18 cellular contexts compared by ENCODE assay signal in genomic region chr5:39449572-39449971, GRCh38. TPM values are rescaled to one million over a fixed set of nuclear protein-coding genes. Genes with fewer than 3 reads are reported as not detected.
DNase-seq lines count a peak whose midpoint lies in the region; ATAC-seq and TF ChIP-seq lines count a peak whose summit lies in the region.
"Had no signal": no experiment of that assay in that cellular context is flagged by ENCODE, and none has a peak within 500 bp of the region (broad histone marks: within the 10 kb centered on the region; RNA-seq: fewer than 3 reads in every experiment).

No MANE protein-coding gene starts in this region.

- no peak overlapping the region for H4K5ac ChIP-seq in IMR-90 (ENCODE audit: low read depth, low read length)

- no peak overlapping the region for H2BK5ac ChIP-seq in IMR-90 (ENCODE audit: low read depth, low read length, poor library complexity, severe bottlenecking)

- H2AFZ ChIP-seq in IMR-90 (replicated peaks; ENCODE audit: low read length, poor library complexity), result no peak overlapping the region
- H2AFZ ChIP-seq in hepatocyte, result no peak overlapping the region
- H2AFZ ChIP-seq: GM23248 had no signal

- 0 out of 2 replicates have a peak overlapping the region, but pooled peaks have one; percentile 4 for H2AK5ac ChIP-seq in IMR-90 (ENCODE audit: low read depth, low read length)

- H2AK9ac ChIP-seq in IMR-90 (replicated peaks; ENCODE audit: low read depth, low read length, poor library complexity), result no peak overlapping the region

- POLR2A ChIA-PET in IMR-90 (lab: Charles Lee; ENCODE audit: unreplicated experiment), result no interaction called here

- TF ChIP-seq CTCF in IMR-90 (conservative IDR thresholded peaks at IDR 0.05; ENCODE audit: low read depth, low read length), result no peak
- TF ChIP-seq CTCF in hepatocyte (IDR thresholded peaks at IDR 0.05; ENCODE audit: poor library complexity), result no peak
- TF ChIP-seq CTCF in progenitor cell of endocrine pancreas (IDR thresholded peaks at IDR 0.05; ENCODE audit: unreplicated experiment), result no peak

- no peak overlapping the region for H3K56ac ChIP-seq in IMR-90 (ENCODE audit: extremely low read depth, insufficient read depth, low read length)

- no peak overlapping the region for H3K4me3 Mint-ChIP-seq in progenitor cell of endocrine pancreas (ENCODE audit: low read depth)
- H3K4me3 Mint-ChIP-seq in activated naive CD4-positive, alpha-beta T cell treated with anti-CD3 and anti-CD28 coated beads, Interleukin-2, amount 10 ng/mL, durations not matched to agents 7 days and 5 days, result no peak overlapping the region
- H3K4me3 Mint-ChIP-seq: B cell; CD4-positive, CD25-positive, alpha-beta regulatory T cell; CD8-positive, alpha-beta memory T cell; H9 had no signal

- H4K8ac ChIP-seq in IMR-90 (ENCODE audit: low read depth in 2 of 2, low read length in 2 of 2), result no peak overlapping the region

- H3K23ac ChIP-seq in IMR-90 (ENCODE audit: low read depth, low read length), result no peak overlapping the region

- no peaks in the 10 kb centered on the region for H3K9me3 Mint-ChIP-seq in progenitor cell of endocrine pancreas (ENCODE audit: low read depth)
- H3K9me3 Mint-ChIP-seq in activated naive CD4-positive, alpha-beta T cell treated with anti-CD3 and anti-CD28 coated beads, Interleukin-2, amount 10 ng/mL, durations not matched to agents 7 days and 5 days, result no peaks in the 10 kb centered on the region
- H3K9me3 Mint-ChIP-seq: CD4-positive, CD25-positive, alpha-beta regulatory T cell; CD8-positive, alpha-beta memory T cell; H9 had no signal

- H3K79me1 ChIP-seq in IMR-90 (ENCODE audit: low read depth in 1 of 2, low read length in 2 of 2), result no peaks in the 10 kb centered on the region

- H4K91ac ChIP-seq in IMR-90 (ENCODE audit: insufficient read depth, low read depth, low read length), result no peak overlapping the region

- no peaks in the 10 kb centered on the region for H3K79me2 ChIP-seq in hepatocyte

- intact Hi-C loops in IMR-90 (cut with micrococcal nuclease), result no loop called here

- H3K27ac ChIP-seq in IMR-90 (ENCODE audit: insufficient read depth, low read length), result no peak overlapping the region
- H3K27ac ChIP-seq in hepatocyte, result peak overlapping the region; percentile 76
- H3K27ac ChIP-seq: BLaER1, GM23248 had no signal

- ATAC-seq in IMR-90 (ENCODE audit: low read depth), result no peak
- ATAC-seq: GM12878, HCT116 had no signal

- H3K4me2 ChIP-seq in IMR-90 (ENCODE audit: low read depth, low read length) (no peak overlapping the region), hepatocyte (no peak overlapping the region)
- H3K4me2 ChIP-seq: BLaER1 had no signal

- H3K36me3 Mint-ChIP-seq in progenitor cell of endocrine pancreas (ENCODE audit: insufficient read depth), result peaks cover 3% of the 10 kb centered on the region
- H3K36me3 Mint-ChIP-seq in activated naive CD4-positive, alpha-beta T cell treated with anti-CD3 and anti-CD28 coated beads, Interleukin-2, amount 10 ng/mL, durations not matched to agents 7 days and 5 days, result no peaks in the 10 kb centered on the region
- H3K36me3 Mint-ChIP-seq: CD4-positive, CD25-positive, alpha-beta regulatory T cell; CD8-positive, alpha-beta memory T cell had no signal

- no peak overlapping the region for H3K4me3 ChIP-seq in IMR-90 (ENCODE audit: insufficient read depth, low read depth, low read length)
- no peak overlapping the region for H3K4me3 ChIP-seq in hepatocyte
- H3K4me3 ChIP-seq: BLaER1, GM12878, GM23248 had no signal

- H3K27me3 ChIP-seq in IMR-90 (ENCODE audit: control insufficient read depth, insufficient read depth, low read length) (no peaks in the 10 kb centered on the region), hepatocyte (no peaks in the 10 kb centered on the region)
- H3K27me3 ChIP-seq: BLaER1 had no signal

- peaks cover 39% of the 10 kb centered on the region for H3K4me1 Mint-ChIP-seq in progenitor cell of endocrine pancreas (ENCODE audit: low read depth)
- no peaks in the 10 kb centered on the region for H3K4me1 Mint-ChIP-seq in activated naive CD4-positive, alpha-beta T cell treated with anti-CD3 and anti-CD28 coated beads, Interleukin-2, amount 10 ng/mL, durations not matched to agents 7 days and 5 days
- H3K4me1 Mint-ChIP-seq: B cell; CD4-positive, CD25-positive, alpha-beta regulatory T cell; CD8-positive, alpha-beta memory T cell had no signal

- dilution Hi-C loops in IMR-90 (cut with HindIII; ENCODE audit: low sequenced_read_pairs, unreplicated experiment), result no loop called here

- H2BK15ac ChIP-seq in IMR-90 (ENCODE audit: low read depth, low read length), result peak overlapping the region; percentile 26; the same call in 2 of the 3 replicates

- H3K36me3 ChIP-seq in IMR-90 (ENCODE audit: control insufficient read depth, insufficient read depth, low read length) (no peaks in the 10 kb centered on the region), hepatocyte (replicated peaks; ENCODE audit: insufficient read depth, low read depth) (no peaks in the 10 kb centered on the region)
- H3K36me3 ChIP-seq: BLaER1 had no signal

- BruUV-seq in IMR-90 (replicated peaks; lab: Mats Ljungman, UMichigan), result no TSS peak

- H3K14ac ChIP-seq in IMR-90 (replicated peaks; ENCODE audit: low read depth, low read length), result no peak overlapping the region

- TF ChIP-seq POLR2A in IMR-90 (IDR thresholded peaks at IDR 0.05; ENCODE audit: low read depth, low read length), result no peak

- no peaks in the 10 kb centered on the region for H3K9me2 ChIP-seq in hepatocyte (replicated peaks; ENCODE audit: insufficient read depth)

- H3K27me3 Mint-ChIP-seq in progenitor cell of endocrine pancreas, result no peaks in the 10 kb centered on the region
- no peaks in the 10 kb centered on the region for H3K27me3 Mint-ChIP-seq in activated naive CD4-positive, alpha-beta T cell treated with anti-CD3 and anti-CD28 coated beads, Interleukin-2, amount 10 ng/mL, durations not matched to agents 7 days and 5 days
- H3K27me3 Mint-ChIP-seq: B cell had no signal

- no peak overlapping the region for H3K4ac ChIP-seq in IMR-90 (ENCODE audit: low read depth, low read length)

- WGBS in IMR-90 (ENCODE audit: extremely low coverage in 2 of 2, insufficient read length in 1 of 2), 2 experiments, result no CpG with 5 or more reads among the region's 2 CpGs
- 98% methylated on average over 2 of the region's 2 CpGs for WGBS in hepatocyte (ENCODE audit: low lambda C conversion rate, missing lambda C conversion rate)

- H2BK120ac ChIP-seq in IMR-90 (ENCODE audit: low read depth, low read length), result 0 out of 2 replicates have a peak overlapping the region, but pooled peaks have one; percentile 10

- CTCF ChIA-PET in IMR-90 (lab: Yijun Ruan, JAX), result no interaction called here
- CTCF ChIA-PET in activated naive CD4-positive, alpha-beta T cell treated with anti-CD3 and anti-CD28 coated beads, Interleukin-2, amount 10 ng/mL, durations not matched to agents 7 days and 5 days (lab: Charles Lee), result no interaction called here

- H3K27ac Mint-ChIP-seq in progenitor cell of endocrine pancreas, result peak overlapping the region; percentile 89
- no peak overlapping the region for H3K27ac Mint-ChIP-seq in activated naive CD4-positive, alpha-beta T cell treated with anti-CD3 and anti-CD28 coated beads, Interleukin-2, amount 10 ng/mL, durations not matched to agents 7 days and 5 days
- H3K27ac Mint-ChIP-seq: B cell; CD4-positive, CD25-positive, alpha-beta regulatory T cell; CD8-positive, alpha-beta memory T cell; H9 had no signal

- H3K4me1 ChIP-seq in IMR-90 (ENCODE audit: control insufficient read depth, insufficient read depth, low read length) (peaks cover 6% of the 10 kb centered on the region), hepatocyte (ENCODE audit: insufficient read depth) (no peaks in the 10 kb centered on the region)
- H3K4me1 ChIP-seq: BLaER1 had no signal

- H2BK20ac ChIP-seq in IMR-90 (ENCODE audit: low read depth, low read length), result no peak overlapping the region

- TF ChIP-seq RAD21 in IMR-90 (IDR thresholded peaks at IDR 0.05; ENCODE audit: low read length), result no peak

- H3K9me3 ChIP-seq in IMR-90 (ENCODE audit: control insufficient read depth, insufficient read depth, low read length) (no peaks in the 10 kb centered on the region), hepatocyte (ENCODE audit: low read depth) (no peaks in the 10 kb centered on the region)
- H3K9me3 ChIP-seq: BLaER1 had no signal

- in situ Hi-C loops in IMR-90 (cut with MboI; ENCODE audit: low sequenced_read_pairs), result no loop called here

- H4K20me1 ChIP-seq in IMR-90 (ENCODE audit: insufficient read depth, low read length) (no peaks in the 10 kb centered on the region), hepatocyte (ENCODE audit: insufficient read depth, poor library complexity, severe bottlenecking) (no peaks in the 10 kb centered on the region)
- H4K20me1 ChIP-seq: BLaER1 had no signal

- no peak overlapping the region for H3K9ac ChIP-seq in IMR-90 (ENCODE audit: low read depth, low read length)
- H3K9ac ChIP-seq: BLaER1, GM23248 had no signal

- H3K18ac ChIP-seq in IMR-90 (ENCODE audit: low read depth, low read length), result peak overlapping the region; percentile 26; the same call in 1 of the 2 replicates

- H3K9me1 ChIP-seq in IMR-90 (ENCODE audit: insufficient read depth, low read length), result peaks cover 4% of the 10 kb centered on the region; the same call in 1 of the 2 replicates

- DNase-seq in IMR-90 (no peak), hepatocyte (ENCODE audit: low spot score) (no peak), progenitor cell of endocrine pancreas (ENCODE audit: low spot score, unreplicated experiment) (no peak), NOMO-1 treated with dmso at 0.1 percent for 144 hours (lab: John Stamatoyannopoulos, UW; ENCODE audit: unreplicated experiment) (no peak), HuH-7.5 (ENCODE audit: low spot score) (no peak)
- DNase-seq in activated naive CD4-positive, alpha-beta T cell treated with anti-CD3 and anti-CD28 coated beads, Interleukin-2, amount 10 ng/mL, durations not matched to agents 7 days and 5 days, result no peak
- DNase-seq: CD4-positive, CD25-positive, alpha-beta regulatory T cell; CD8-positive, alpha-beta memory T cell; DMS 273 treated with DMSO at 0.1 percent for 48 hours; DMS79; EL; GDM1; GM23248; H9 had no signal

TF ChIP-seq in IMR-90, 13 proteins besides CTCF, POLR2A, EP300 and RAD21 (continues in another document):
- no peak for TF ChIP-seq MXI1 (IDR thresholded peaks at IDR 0.05; ENCODE audit: borderline replicate concordance, low read depth, low read length)
- no peak for TF ChIP-seq FOS (IDR thresholded peaks at IDR 0.05; ENCODE audit: low read depth, low read length)
- TF ChIP-seq RCOR1 (IDR thresholded peaks at IDR 0.05; ENCODE audit: insufficient replicate concordance, low read length), result no peak
- TF ChIP-seq MAZ (IDR thresholded peaks at IDR 0.05; ENCODE audit: borderline replicate concordance, low read depth, low read length), result no peak
- no peak for TF ChIP-seq BHLHE40 (IDR thresholded peaks at IDR 0.05; ENCODE audit: low read depth, low read length)
- no peak for TF ChIP-seq CEBPB (IDR thresholded peaks at IDR 0.05; ENCODE audit: low read depth, low read length)

RNA-seq across cellular contexts. Expression of gene DAB2, which starts 24.8 kb away (rescaled TPM):
- total RNA-seq in IMR-90 (2012; rRNA removed), result 50.0 and 97.2 TPM in 2 replicates
- 95.9 and 101 TPM in 2 replicates for polyA plus RNA-seq in IMR-90 (2012; rRNA removed)
- 40.6 and 65.1 TPM in 2 replicates for polyA plus RNA-seq in IMR-90 (2012; cell fraction: cytosol; rRNA removed)
- polyA plus RNA-seq in IMR-90 (2012; cell fraction: nucleus; rRNA removed; ENCODE audit: low replicate concordance), result 76.6 and 217 TPM in 2 replicates
- total RNA-seq in hepatocyte, result 98.9 and 115 TPM in 2 replicates
- polyA plus RNA-seq in hepatocyte, result 130 TPM in 2 replicates
- total RNA-seq in progenitor cell of endocrine pancreas, result 43.9 and 46.0 TPM in 2 replicates
- polyA plus RNA-seq: CD4-positive, CD25-positive, alpha-beta regulatory T cell had no signal
